ENCODE assay signal across 8 cellular contexts in genomic region chr3:152272771-152273242, GRCh38. TPM values are rescaled to one million over a fixed set of nuclear protein-coding genes. Genes with fewer than 3 reads are reported as not detected.
DNase-seq lines count a peak whose midpoint lies in the region; ATAC-seq and TF ChIP-seq lines count a peak whose summit lies in the region.

No MANE protein-coding gene starts in this region.

- no peaks in the 10 kb centered on the region for H3K9me2 ChIP-seq in GM23248 (ENCODE audit: insufficient read depth)

- H3K36me3 Mint-ChIP-seq in effector memory CD8-positive, alpha-beta T cell (ENCODE audit: insufficient read depth), result peaks cover 59% of the 10 kb centered on the region

- in situ Hi-C loops in GM23248 (cut with MboI), result no loop called here
- in situ Hi-C loops in SK-MEL-5 (cut with HindIII; ENCODE audit: low pct_unique_long_range_greater_than_20kb, low sequenced_read_pairs), result no loop called here

- H3K36me3 ChIP-seq in GM23248 (ENCODE audit: low read depth), result no peaks in the 10 kb centered on the region; the same call in 1 of the 2 replicates
- no peaks in the 10 kb centered on the region for H3K36me3 ChIP-seq in spleen

- no peaks in the 10 kb centered on the region for H4K20me1 ChIP-seq in GM23248 (ENCODE audit: insufficient read depth)

- DNase-seq in GM23248 (peak; percentile 87), SK-MEL-5 (ENCODE audit: low read depth, low spot score) (peak; percentile 67), spleen (no peak), DMS53 treated with DMSO at 0.1 percent for 48 hours (lab: John Stamatoyannopoulos, UW; ENCODE audit: unreplicated experiment) (no peak), NCI-H446 (lab: John Stamatoyannopoulos, UW) (no peak), C1 segment of cervical spinal cord (lab: John Stamatoyannopoulos, UW) (no peak)
- no peak for DNase-seq in effector memory CD8-positive, alpha-beta T cell

- TF ChIP-seq POLR2A in spleen (IDR thresholded peaks at IDR 0.05), result no peak

- no peak overlapping the region for H2AFZ ChIP-seq in GM23248

- H3K4me3 Mint-ChIP-seq in effector memory CD8-positive, alpha-beta T cell, result peak overlapping the region; percentile 83 to 95

- H3K79me2 ChIP-seq in GM23248 (ENCODE audit: insufficient read depth), result peaks cover 92% of the 10 kb centered on the region

- H3K27me3 Mint-ChIP-seq in effector memory CD8-positive, alpha-beta T cell, result no peaks in the 10 kb centered on the region

- no peak for ATAC-seq in effector memory CD8-positive, alpha-beta T cell (replicated peaks)
- no peak for ATAC-seq in HG03354 (IDR thresholded peaks at IDR 0.05; ENCODE audit: poor library complexity, severe bottlenecking, unreplicated experiment)

- peaks cover 53% of the 10 kb centered on the region for H3F3A ChIP-seq in GM23248 (ENCODE audit: insufficient read depth)

- no peaks in the 10 kb centered on the region for H3K27me3 ChIP-seq in GM23248 (replicated peaks; ENCODE audit: insufficient read depth)
- H3K27me3 ChIP-seq in spleen (replicated peaks in 1 of 7), result no peaks in the 10 kb centered on the region

- H3K9me3 Mint-ChIP-seq in effector memory CD8-positive, alpha-beta T cell, result no peaks in the 10 kb centered on the region

- intact Hi-C loops in spleen (cut with DNase I; ENCODE audit: low total_unique reads), result no loop called here

- H3K4me3 ChIP-seq in GM23248 (peak overlapping the region; percentile 94), spleen (peak overlapping the region in 4 of 8 donors; percentile 1 to 86 (median 12))

- H3K4me2 ChIP-seq in GM23248 (ENCODE audit: unreplicated experiment), result peak overlapping the region; percentile 97

- H3K4me1 ChIP-seq in GM23248 (ENCODE audit: insufficient read depth), result peaks cover 47% of the 10 kb centered on the region
- peaks cover 43 to 80% (median 76%) of the 10 kb centered on the region in 6 donors for H3K4me1 ChIP-seq in spleen

- peak overlapping the region; percentile 97 to 99 for H3K27ac Mint-ChIP-seq in effector memory CD8-positive, alpha-beta T cell

- TF ChIP-seq CTCF in spleen (IDR thresholded peaks at IDR 0.05 in 8 of 11, conservative IDR thresholded peaks at IDR 0.05 in 3 of 11), result no peak

- H3K27ac ChIP-seq in GM23248, result peak overlapping the region; percentile 93
- H3K27ac ChIP-seq in spleen, result peak overlapping the region in 5 of 8 donors; percentile 15 to 100 (median 100)

- no peaks in the 10 kb centered on the region for H3K9me3 ChIP-seq in GM23248 (ENCODE audit: low read depth)
- H3K9me3 ChIP-seq in spleen, result no peaks in the 10 kb centered on the region

- H3K9ac ChIP-seq in GM23248, result peak overlapping the region; percentile 92

- H3K4me1 Mint-ChIP-seq in effector memory CD8-positive, alpha-beta T cell (ENCODE audit: low read depth in 2 of 2), result peaks cover 31 to 61% of the 10 kb centered on the region in 2 donors

- 11 to 15% methylated on average over 3 of the region's 3 CpGs for WGBS in GM23248 (ENCODE audit: low coverage in 1 of 2, low lambda C conversion rate in 2 of 2, missing lambda C conversion rate in 2 of 2), 2 experiments
- 24 to 40% (median 31%) methylated on average over 3 of the region's 3 CpGs for WGBS in spleen, 5 donors

RNA-seq across cellular contexts. Expression of gene MBNL1, which starts 4.1 kb away (rescaled TPM):
- 251 and 262 TPM in 2 replicates for total RNA-seq in GM23248 (2014; rRNA removed; shearing (Covaris generic))
- 81.7 and 89.5 TPM in 2 replicates for polyA plus RNA-seq in GM23248 (2016; fragmentation: Nextera tagmentation; extraction: Ambion mirVana)
- 116 and 127 TPM in 2 replicates for total RNA-seq in SK-MEL-5 (2014; rRNA removed; shearing (Covaris generic))
- 58.8 and 93.4 TPM in 2 replicates for polyA plus RNA-seq in SK-MEL-5 (2015; cell fraction: cytosol; rRNA removed)
- 93.9 and 94.2 TPM in 2 replicates for polyA plus RNA-seq in SK-MEL-5 (2015; cell fraction: nucleus; rRNA removed)
- total RNA-seq in spleen, result 100 to 1,000 TPM; 288 to 491 (median 355) TPM
- polyA plus RNA-seq in spleen, result 10 to 100 TPM; 64.7 to 66.3 (median 64.7) TPM

Comparison
In these comparisons a context has a peak if more than half of its experiments do, and no peak if none do; other contexts are left out.
1. DNase-seq: peak in GM23248 (single experiment) and SK-MEL-5 (single experiment); none in effector memory CD8-positive, alpha-beta T cell (0 of 3), spleen (single experiment), DMS53 treated with DMSO at 0.1 percent for 48 hours (single experiment), NCI-H446 (0 of 2) and C1 segment of cervical spinal cord (0 of 14).